In the genomic region with DNA sequence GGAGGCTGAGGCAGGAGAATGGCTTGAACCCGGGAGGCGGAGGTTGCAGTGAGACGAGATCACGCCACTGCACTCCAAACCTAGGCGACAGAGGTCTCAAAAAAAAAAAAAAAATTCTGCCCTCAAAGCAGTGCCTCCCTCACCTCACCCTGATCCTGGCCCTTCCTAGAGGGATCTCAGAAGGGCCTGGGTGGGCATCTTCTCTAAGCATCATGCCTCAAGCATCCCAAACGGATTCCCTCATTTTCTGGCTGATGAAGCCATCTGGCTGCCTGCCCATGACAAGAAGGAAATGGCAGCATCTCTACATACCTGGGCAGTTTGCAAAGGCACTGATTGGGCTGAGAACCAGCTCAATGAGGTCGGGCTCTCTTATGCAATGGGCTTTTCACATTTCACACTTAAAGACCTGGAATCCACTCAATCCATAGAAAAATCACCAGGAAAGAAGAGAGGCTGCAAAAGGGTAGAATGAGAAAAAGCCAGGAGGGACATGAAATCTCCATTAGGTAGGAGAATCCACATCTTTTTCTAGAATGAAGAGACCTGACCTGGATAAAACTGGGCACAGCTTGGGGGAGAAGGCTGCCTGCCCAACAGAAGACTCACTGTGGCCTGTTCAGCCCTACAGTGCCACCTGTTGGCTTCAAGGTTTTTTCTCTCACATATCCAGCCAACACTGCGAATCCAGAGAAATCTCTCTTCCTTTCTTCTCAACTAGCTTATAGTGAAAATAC, we compare ENCODE assay signal across 8 cellular contexts. TPM values are rescaled to one million over a fixed set of nuclear protein-coding genes. Genes with fewer than 3 reads are reported as not detected.
DNase-seq lines count a peak whose midpoint lies in the region; ATAC-seq and TF ChIP-seq lines count a peak whose summit lies in the region.

No MANE protein-coding gene starts in this region.

- no peak overlapping the region for H3K27ac ChIP-seq in IMR-90 (ENCODE audit: insufficient read depth, low read length)
- H3K27ac ChIP-seq in VCaP = no peak overlapping the region
- H3K27ac ChIP-seq in gastroesophageal sphincter = no peak overlapping the region
- no peak overlapping the region for H3K27ac ChIP-seq in smooth muscle cell (ENCODE audit: low read depth)
- H3K27ac ChIP-seq in suprapubic skin = no peak overlapping the region

- peaks cover 21% of the 10 kb centered on the region for H3K4me1 ChIP-seq in IMR-90 (ENCODE audit: control insufficient read depth, insufficient read depth, low read length)
- peaks cover 0 to 13% (median 12%) of the 10 kb centered on the region in 3 donors for H3K4me1 ChIP-seq in gastroesophageal sphincter
- peaks cover 4% of the 10 kb centered on the region for H3K4me1 ChIP-seq in smooth muscle cell (ENCODE audit: low read depth)
- H3K4me1 ChIP-seq in suprapubic skin = peaks cover 12% of the 10 kb centered on the region

- TF ChIP-seq RAD21 in IMR-90 (IDR thresholded peaks at IDR 0.05; ENCODE audit: low read length) = peak; percentile 92

- H3K4me2 ChIP-seq in IMR-90 (ENCODE audit: low read depth, low read length) (no peak overlapping the region), smooth muscle cell (no peak overlapping the region)

- H3K4me3 ChIP-seq in IMR-90 (ENCODE audit: insufficient read depth, low read depth, low read length) = no peak overlapping the region
- no peak overlapping the region for H3K4me3 ChIP-seq in gastroesophageal sphincter
- no peak overlapping the region for H3K4me3 ChIP-seq in smooth muscle cell
- H3K4me3 ChIP-seq in suprapubic skin = no peak overlapping the region

- H4K8ac ChIP-seq in IMR-90 (ENCODE audit: low read depth in 2 of 2, low read length in 2 of 2) = no peak overlapping the region

- no peak overlapping the region for H2BK120ac ChIP-seq in IMR-90 (ENCODE audit: low read depth, low read length)

- H2AFZ ChIP-seq in IMR-90 (replicated peaks; ENCODE audit: low read length, poor library complexity) = no peak overlapping the region
- H2AFZ ChIP-seq in smooth muscle cell (ENCODE audit: low read depth) = no peak overlapping the region

- POLR2A ChIA-PET in IMR-90 (lab: Charles Lee; ENCODE audit: unreplicated experiment) = interaction anchor here (0.7 kb wide), 1 partner anchor 119 kb away, joined by 3 read pairs; no protein-coding TSS in a partner anchor

- no peak overlapping the region for H3K9ac ChIP-seq in IMR-90 (ENCODE audit: low read depth, low read length)
- no peak overlapping the region for H3K9ac ChIP-seq in smooth muscle cell (ENCODE audit: low read depth)

- H3K27me3 ChIP-seq in IMR-90 (ENCODE audit: control insufficient read depth, insufficient read depth, low read length) = no peaks in the 10 kb centered on the region
- no peaks in the 10 kb centered on the region for H3K27me3 ChIP-seq in gastroesophageal sphincter
- H3K27me3 ChIP-seq in smooth muscle cell (ENCODE audit: low read depth) = no peaks in the 10 kb centered on the region
- no peaks in the 10 kb centered on the region for H3K27me3 ChIP-seq in suprapubic skin

- dilution Hi-C loops in IMR-90 (cut with HindIII; ENCODE audit: low sequenced_read_pairs, unreplicated experiment) = no loop called here

- BruUV-seq in IMR-90 (replicated peaks; lab: Mats Ljungman, UMichigan) = no TSS peak

- H3K36me3 ChIP-seq in IMR-90 (ENCODE audit: control insufficient read depth, insufficient read depth, low read length) = peaks cover 54% of the 10 kb centered on the region
- peaks cover 0 to 51% of the 10 kb centered on the region in 2 donors for H3K36me3 ChIP-seq in gastroesophageal sphincter
- H3K36me3 ChIP-seq in smooth muscle cell (ENCODE audit: low read depth) = no peaks in the 10 kb centered on the region
- H3K36me3 ChIP-seq in suprapubic skin = peaks cover 44% of the 10 kb centered on the region

- TF ChIP-seq POLR2A in IMR-90 (IDR thresholded peaks at IDR 0.05; ENCODE audit: low read depth, low read length) (no peak), gastroesophageal sphincter (IDR thresholded peaks at IDR 0.05) (no peak), suprapubic skin (IDR thresholded peaks at IDR 0.05) (no peak)

- intact Hi-C loops in IMR-90 (cut with micrococcal nuclease) = loop anchor here (1.0 to 2.0 kb wide), 4 partner anchors 34 to 109 kb away; no protein-coding TSS in a partner anchor

- CTCF ChIA-PET in IMR-90 (lab: Yijun Ruan, JAX) = interaction anchor here (0.6 to 2.2 kb wide), 20 partner anchors 15 to 344 kb away, joined by 3 to 25 read pairs (median 4); no protein-coding TSS in a partner anchor

- in situ Hi-C loops in IMR-90 (cut with MboI; ENCODE audit: low sequenced_read_pairs) = loop anchor here (5.0 kb wide), 1 partner anchor 120 kb away; no protein-coding TSS in a partner anchor

- no peak overlapping the region for H2BK20ac ChIP-seq in IMR-90 (ENCODE audit: low read depth, low read length)

- H3K79me1 ChIP-seq in IMR-90 (ENCODE audit: low read depth in 1 of 2, low read length in 2 of 2) = peaks cover 27 to 63% of the 10 kb centered on the region in 2 experiments; a peak in 3 of 4 replicates

- H2AK9ac ChIP-seq in IMR-90 (replicated peaks; ENCODE audit: low read depth, low read length, poor library complexity) = no peak overlapping the region

- 71% methylated on average over 1 of the region's 8 CpGs; no CpG with 5 or more reads in 1 of the 2 experiments for WGBS in IMR-90 (ENCODE audit: extremely low coverage in 2 of 2, insufficient read length in 1 of 2), 2 experiments
- 60 to 85% methylated on average over 1 to 7 of the region's 8 CpGs for WGBS in gastroesophageal sphincter (ENCODE audit: low coverage in 1 of 2), 2 donors
- 79% methylated on average over 8 of the region's 8 CpGs for WGBS in smooth muscle cell (ENCODE audit: low lambda C conversion rate)
- WGBS in suprapubic skin = 73% methylated on average over 8 of the region's 8 CpGs

- peaks cover 9% of the 10 kb centered on the region for H3F3A ChIP-seq in smooth muscle cell (ENCODE audit: low read depth)

- TF ChIP-seq CTCF in IMR-90 (conservative IDR thresholded peaks at IDR 0.05; ENCODE audit: low read depth, low read length) (peak; percentile 76), VCaP (conservative IDR thresholded peaks at IDR 0.05) (peak; percentile 86), gastroesophageal sphincter (IDR thresholded peaks at IDR 0.05) (peak in 3 of 4 experiments; percentile 45 to 63 (median 50)), smooth muscle cell (IDR thresholded peaks at IDR 0.05; ENCODE audit: borderline replicate concordance, insufficient read depth, poor library complexity, severe bottlenecking) (peak; percentile 53), suprapubic skin (IDR thresholded peaks at IDR 0.05) (peak in 1 of 2 donors; percentile 39)

- DNase-seq in activated CD4-positive, CD25-positive, alpha-beta regulatory T cell (lab: John Stamatoyannopoulos, UW) = no peak
- DNase-seq in IMR-90 (peak; percentile 63), smooth muscle cell (lab: John Stamatoyannopoulos, UW; ENCODE audit: unreplicated experiment) (no peak), suprapubic skin (ENCODE audit: low spot score in 2 of 2) (no peak), foreskin melanocyte (no peak)

- TF ChIP-seq EP300 in gastroesophageal sphincter (IDR thresholded peaks at IDR 0.05) (no peak), suprapubic skin (IDR thresholded peaks at IDR 0.05) (no peak)

- H4K20me1 ChIP-seq in IMR-90 (ENCODE audit: insufficient read depth, low read length) (peaks cover 31% of the 10 kb centered on the region), smooth muscle cell (ENCODE audit: low read depth) (peaks cover 59% of the 10 kb centered on the region)

- peaks cover 18% of the 10 kb centered on the region; the same call in 1 of the 2 replicates for H3K9me1 ChIP-seq in IMR-90 (ENCODE audit: insufficient read depth, low read length)

- no peak overlapping the region for H2AK5ac ChIP-seq in IMR-90 (ENCODE audit: low read depth, low read length)

- no peak overlapping the region for H3K23ac ChIP-seq in IMR-90 (ENCODE audit: low read depth, low read length)

- ATAC-seq in activated CD4-positive, CD25-positive, alpha-beta regulatory T cell treated with anti-CD3 and anti-CD28 coated beads, Interleukin-2, amount 50 U/mL, for 24 hours = peak; percentile 34 to 60
- ATAC-seq in IMR-90 (ENCODE audit: low read depth) (no peak), gastroesophageal sphincter (peak; percentile 56)

- no peak overlapping the region for H2BK5ac ChIP-seq in IMR-90 (ENCODE audit: low read depth, low read length, poor library complexity, severe bottlenecking)

- no peak overlapping the region for H3K56ac ChIP-seq in IMR-90 (ENCODE audit: extremely low read depth, insufficient read depth, low read length)

- no peak overlapping the region for H4K5ac ChIP-seq in IMR-90 (ENCODE audit: low read depth, low read length)

- H2BK15ac ChIP-seq in IMR-90 (ENCODE audit: low read depth, low read length) = no peak overlapping the region

- H4K91ac ChIP-seq in IMR-90 (ENCODE audit: insufficient read depth, low read depth, low read length) = no peak overlapping the region

- peaks cover 23% of the 10 kb centered on the region for H3K79me2 ChIP-seq in smooth muscle cell (ENCODE audit: low read depth)

- H3K9me3 ChIP-seq in IMR-90 (ENCODE audit: control insufficient read depth, insufficient read depth, low read length) (no peaks in the 10 kb centered on the region), gastroesophageal sphincter (no peaks in the 10 kb centered on the region), smooth muscle cell (replicated peaks; ENCODE audit: low read depth) (no peaks in the 10 kb centered on the region), suprapubic skin (no peaks in the 10 kb centered on the region)

- H3K4ac ChIP-seq in IMR-90 (ENCODE audit: low read depth, low read length) = no peak overlapping the region

- no peak overlapping the region for H3K14ac ChIP-seq in IMR-90 (replicated peaks; ENCODE audit: low read depth, low read length)

- no peak overlapping the region for H3K18ac ChIP-seq in IMR-90 (ENCODE audit: low read depth, low read length)

TF ChIP-seq in IMR-90, 13 proteins besides CTCF, POLR2A, EP300 and RAD21 (continues in another document):
- TF ChIP-seq MAFK (IDR thresholded peaks at IDR 0.05; ENCODE audit: low read depth, low read length) (no peak), SMC3 (IDR thresholded peaks at IDR 0.05; ENCODE audit: low read depth, low read length) (peak; percentile 92)

RNA-seq across cellular contexts. Expression of a gene that starts 48.1 kb away (rescaled TPM):
- total RNA-seq in IMR-90 (2012; rRNA removed) = 27.5 and 30.1 TPM in 2 replicates
- 179 and 187 TPM in 2 replicates for polyA plus RNA-seq in IMR-90 (2012; rRNA removed)
- polyA plus RNA-seq in IMR-90 (2012; cell fraction: cytosol; rRNA removed) = 120 and 255 TPM in 2 replicates
- 44.1 and 131 TPM in 2 replicates for polyA plus RNA-seq in IMR-90 (2012; cell fraction: nucleus; rRNA removed; ENCODE audit: low replicate concordance)
- total RNA-seq in gastroesophageal sphincter = 10 to 100 TPM; 25.4 to 74.1 (median 68.5) TPM
- 72.4 and 102 TPM in 2 replicates for total RNA-seq in smooth muscle cell
- 187 and 318 TPM in 2 replicates for polyA plus RNA-seq in smooth muscle cell
- total RNA-seq in suprapubic skin = 100 to 1,000 TPM in 1 of 4 donors, 10 to 100 TPM in 3; 71.4 to 112 (median 77.7) TPM

RNA-seq across cellular contexts. Expression of a gene that starts 48.7 kb away (rescaled TPM):
- not detected in 2 replicates for total RNA-seq in IMR-90 (2012; rRNA removed)
- not detected in 2 replicates for polyA plus RNA-seq in IMR-90 (2012; rRNA removed)
- polyA plus RNA-seq in IMR-90 (2012; cell fraction: cytosol; rRNA removed) = not detected in 2 replicates
- polyA plus RNA-seq in IMR-90 (2012; cell fraction: nucleus; rRNA removed; ENCODE audit: low replicate concordance) = not detected in 2 replicates
- 1 to 10 TPM in 1 of 4 donors, not detected in 3; 1.2 TPM for total RNA-seq in gastroesophageal sphincter
- total RNA-seq in smooth muscle cell = not detected in 2 replicates
- polyA plus RNA-seq in smooth muscle cell = 0.28 TPM in 1 of 2 replicates, not detected in the other
- 1 to 10 TPM; 1.1 to 5.5 (median 3.0) TPM for total RNA-seq in suprapubic skin
